13 cellular contexts compared by ENCODE assay signal in genomic region chr11:71998061-71998460, GRCh38. TPM values are rescaled to one million over a fixed set of nuclear protein-coding genes. Genes with fewer than 3 reads are reported as not detected.
DNase-seq lines count a peak whose midpoint lies in the region; ATAC-seq and TF ChIP-seq lines count a peak whose summit lies in the region.
"Had no signal": no experiment of that assay in that cellular context is flagged by ENCODE, and none has a peak within 500 bp of the region (broad histone marks: within the 10 kb centered on the region; RNA-seq: fewer than 3 reads in every experiment).

No MANE protein-coding gene starts in this region.

- H3K4me1 Mint-ChIP-seq in CD4-positive, alpha-beta memory T cell = peaks cover 19 to 40% (median 31%) of the 10 kb centered on the region in 4 donors

- H4K20me1 ChIP-seq in osteoblast (ENCODE audit: insufficient read depth, low read length) = peaks cover 20% of the 10 kb centered on the region

- no peak for TF ChIP-seq CTCF in ascending aorta (IDR thresholded peaks at IDR 0.05)
- no peak for TF ChIP-seq CTCF in osteoblast (IDR thresholded peaks at IDR 0.05; ENCODE audit: extremely low read depth, low read depth, low read length)

- no peak for ATAC-seq in HG03159 (IDR thresholded peaks at IDR 0.05; ENCODE audit: unreplicated experiment)
- ATAC-seq: left colon had no signal

- H3K4me3 ChIP-seq in CD4-positive, alpha-beta memory T cell (ENCODE audit: low read length in 2 of 2) = peak overlapping the region in 1 of 2 donors; percentile 46
- H3K4me3 ChIP-seq in ascending aorta = no peak overlapping the region
- no peak overlapping the region for H3K4me3 ChIP-seq in osteoblast (ENCODE audit: insufficient read depth, low read length)

- no peaks in the 10 kb centered on the region for H3K27me3 Mint-ChIP-seq in CD4-positive, alpha-beta memory T cell

- H3K27ac Mint-ChIP-seq in CD4-positive, alpha-beta memory T cell = peak overlapping the region; percentile 83 to 98 (median 97)

- H3K4me2 ChIP-seq in osteoblast (ENCODE audit: insufficient read depth, low read length) = no peak overlapping the region

- H3K9me3 ChIP-seq in CD4-positive, alpha-beta memory T cell (ENCODE audit: control insufficient read depth in 1 of 2, low read length in 2 of 2) = no peaks in the 10 kb centered on the region
- H3K9me3 ChIP-seq in KOPT-K1 (ENCODE audit: insufficient read depth, low read length, poor library complexity, severe bottlenecking) = no peaks in the 10 kb centered on the region
- H3K9me3 ChIP-seq in ascending aorta = no peaks in the 10 kb centered on the region
- H3K9me3 ChIP-seq in osteoblast (ENCODE audit: low read depth, low read length) = no peaks in the 10 kb centered on the region

- H3K79me2 ChIP-seq in osteoblast (ENCODE audit: insufficient read depth, low read length) = no peaks in the 10 kb centered on the region

- peaks cover 26% of the 10 kb centered on the region for H3K4me1 ChIP-seq in CD4-positive, alpha-beta memory T cell (ENCODE audit: insufficient read depth, low read length)
- H3K4me1 ChIP-seq in ascending aorta (peaks cover 8% of the 10 kb centered on the region in 2 donors), osteoblast (ENCODE audit: insufficient read depth, low read length) (peaks cover 10% of the 10 kb centered on the region)

- POLR2A ChIA-PET in CD4-positive, alpha-beta memory T cell (lab: Charles Lee; ENCODE audit: partially characterized antibody) = interaction anchor here (0.6 to 4.4 kb wide), 7 partner anchors 10 to 724 kb away, joined by 3 to 23 read pairs (median 5); partner anchors contain the start of genes ANAPC15 and RNF121

- intact Hi-C loops in CD4-positive, alpha-beta memory T cell (cut with micrococcal nuclease) = no loop called here
- intact Hi-C loops in ascending aorta (cut with DNase I) = no loop called here

- peak overlapping the region in 7 of 8 donors; percentile 33 to 98 (median 91) for H3K4me3 Mint-ChIP-seq in CD4-positive, alpha-beta memory T cell

- peaks cover 18 to 35% of the 10 kb centered on the region in 2 donors for H3K36me3 Mint-ChIP-seq in CD4-positive, alpha-beta memory T cell

- H3K27me3 ChIP-seq in CD4-positive, alpha-beta memory T cell (ENCODE audit: insufficient read depth, low read length) = no peaks in the 10 kb centered on the region
- H3K27me3 ChIP-seq in ascending aorta (no peaks in the 10 kb centered on the region), osteoblast (ENCODE audit: insufficient read depth, low read length) (no peaks in the 10 kb centered on the region)

- no peak for DNase-seq in CD4-positive, alpha-beta memory T cell
- DNase-seq in ascending aorta (ENCODE audit: low spot score in 2 of 2) = no peak
- DNase-seq in osteoblast (ENCODE audit: insufficient read length, low spot score, missing footprints) = peak; percentile 29
- DNase-seq in GM19240 (ENCODE audit: insufficient read length, low spot score) = no peak
- DNase-seq in stimulated activated CD4-positive, alpha-beta T cell treated with anti-CD3 and anti-CD28 coated beads, Interleukin-4, amount 100 ng/mL, for 4 hours = no peak
- DNase-seq: caudate nucleus, GOT3, left colon, NCI-H1436, NCI-H226 had no signal

- H3K9me3 Mint-ChIP-seq in CD4-positive, alpha-beta memory T cell = no peaks in the 10 kb centered on the region

- no peak overlapping the region for H2AFZ ChIP-seq in osteoblast (ENCODE audit: low read length)

- CTCF ChIA-PET in CD4-positive, alpha-beta memory T cell (lab: Charles Lee; ENCODE audit: partially characterized antibody) = interaction anchor here (0.7 to 3.7 kb wide), 4 partner anchors 12 to 93 kb away, joined by 3 to 19 read pairs (median 12); no protein-coding TSS in a partner anchor

- H3K36me3 ChIP-seq in CD4-positive, alpha-beta memory T cell (ENCODE audit: insufficient read depth, low read length) = peaks cover 15% of the 10 kb centered on the region
- H3K36me3 ChIP-seq in KOPT-K1 (ENCODE audit: insufficient read depth, low read length) (peaks cover 34% of the 10 kb centered on the region), ascending aorta (peaks cover 27 to 42% of the 10 kb centered on the region in 2 donors), osteoblast (ENCODE audit: insufficient read depth, low read length) (peaks cover 18% of the 10 kb centered on the region)

- H3K27ac ChIP-seq in CD4-positive, alpha-beta memory T cell (ENCODE audit: low read depth, low read length) = peak overlapping the region; percentile 65
- H3K27ac ChIP-seq in KOPT-K1 (ENCODE audit: low read depth, low read length, poor library complexity, severe bottlenecking) = peak overlapping the region; percentile 66
- peak overlapping the region; percentile 59 to 67 for H3K27ac ChIP-seq in ascending aorta
- no peak overlapping the region for H3K27ac ChIP-seq in osteoblast (ENCODE audit: low read depth, low read length)
- H3K27ac ChIP-seq: C4-2B had no signal

RNA-seq across cellular contexts. Expression of gene IL18BP, which starts 0.6 kb away (rescaled TPM):
- total RNA-seq in CD4-positive, alpha-beta memory T cell = 10 to 100 TPM; 21.4 to 26.2 TPM
- 10 to 100 TPM; 13.8 to 19.7 TPM for polyA plus RNA-seq in CD4-positive, alpha-beta memory T cell
- total RNA-seq in ascending aorta (5.0 TPM), osteoblast (4.0 and 4.4 TPM in 2 replicates)
